Comparison of ENCODE assay signal across 20 cellular contexts in the genomic region with DNA sequence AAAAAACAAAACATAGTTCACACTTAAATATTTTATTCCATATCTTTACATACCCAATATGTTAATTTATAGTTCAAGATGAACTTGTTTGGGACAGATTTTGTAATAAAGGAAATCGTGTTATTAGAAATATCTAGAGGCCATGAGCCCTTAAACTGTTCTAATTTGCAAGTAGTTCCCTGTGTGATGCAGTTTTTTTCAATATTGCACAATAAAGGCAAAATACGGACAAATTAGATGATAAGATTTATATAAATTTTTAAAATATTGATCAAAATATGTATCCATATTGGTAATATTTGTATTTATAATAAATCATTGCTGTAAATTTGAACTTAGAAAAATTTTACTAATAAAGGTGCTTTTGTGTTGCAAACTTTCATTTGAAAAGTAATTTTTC. TPM values are rescaled to one million over a fixed set of nuclear protein-coding genes. Genes with fewer than 3 reads are reported as not detected.
DNase-seq lines count a peak whose midpoint lies in the region; ATAC-seq, FAIRE-seq and TF ChIP-seq lines count a peak whose summit lies in the region.
"Had no signal": no experiment of that assay in that cellular context is flagged by ENCODE, and none has a peak within 500 bp of the region (broad histone marks: within the 10 kb centered on the region; RNA-seq: fewer than 3 reads in every experiment).

No MANE protein-coding gene starts in this region.

- FAIRE-seq in K562 (lab: Jason Lieb, UNC), result no peak
- FAIRE-seq: D721Med, G401.6, GM12891, HTR-8/SVneo had no signal

- ATAC-seq in natural killer cell, result no peak
- no peak for ATAC-seq in natural killer cell treated with Interleukin-12 subunit alpha and Interleukin-12 subunit beta and Interleukin-15 and Interleukin-18, amount 100 ng/mL, for 72 hours
- ATAC-seq in K562, result no peak
- ATAC-seq in GM19463 (IDR thresholded peaks at IDR 0.05; ENCODE audit: unreplicated experiment), result no peak
- ATAC-seq: CD8-positive, alpha-beta T cell had no signal

- CTCF ChIA-PET in K562 (lab: Yijun Ruan, JAX; ENCODE audit: low intra/inter-chr PET ratio), result no interaction called here
- CTCF ChIA-PET in activated CD4-positive, alpha-beta memory T cell treated with anti-CD3 and anti-CD28 coated beads, Interleukin-2, amount 10 ng/mL, durations not matched to agents 7 days and 5 days (lab: Charles Lee), result interaction anchor here (0.6 kb wide), 1 partner anchor 638 kb away, joined by 3 read pairs; no protein-coding TSS in a partner anchor

- DNase-seq in natural killer cell (no peak), K562 (ENCODE audit: extremely low read depth in 1 of 4, low spot score in 3 of 4) (no peak), SW480 (ENCODE audit: low spot score) (no peak)
- no peak for DNase-seq in natural killer cell treated with Interleukin-12 subunit alpha and Interleukin-12 subunit beta and Interleukin-15 and Interleukin-18, amount 100 ng/mL, for 72 hours (ENCODE audit: low spot score)
- no peak for DNase-seq in activated CD4-positive, alpha-beta memory T cell treated with anti-CD3 and anti-CD28 coated beads, Interleukin-2, amount 10 ng/mL, durations not matched to agents 7 days and 5 days
- DNase-seq: C1 segment of cervical spinal cord; CD8-positive, alpha-beta T cell; COR-L47; DMS153; DMS79 treated with DMSO at 0.1 percent for 48 hours; EL; HCEC 1CT; HFFc6 had no signal

- no peak overlapping the region for H3K4me3 Mint-ChIP-seq in natural killer cell
- no peak overlapping the region for H3K4me3 Mint-ChIP-seq in natural killer cell treated with Interleukin-12 subunit alpha and Interleukin-12 subunit beta and Interleukin-15 and Interleukin-18, amount 100 ng/mL, for 72 hours
- no peak overlapping the region for H3K4me3 Mint-ChIP-seq in activated CD4-positive, alpha-beta memory T cell treated with anti-CD3 and anti-CD28 coated beads, Interleukin-2, amount 10 ng/mL, durations not matched to agents 7 days and 5 days
- H3K4me3 Mint-ChIP-seq: B cell; CD8-positive, alpha-beta T cell; HFFc6 had no signal

- no peak for TF ChIP-seq EP300 in K562 (IDR thresholded peaks at IDR 0.05; ENCODE audit: low read length)

- no peaks in the 10 kb centered on the region for H3K9me1 ChIP-seq in K562 (ENCODE audit: control insufficient read depth, insufficient read depth, low read length)

- H3K4me3 ChIP-seq in K562 (no peak overlapping the region), skeletal muscle satellite cell (ENCODE audit: low read length) (no peak overlapping the region)

- peaks cover 18% of the 10 kb centered on the region for H3K36me3 Mint-ChIP-seq in natural killer cell
- peaks cover 19% of the 10 kb centered on the region for H3K36me3 Mint-ChIP-seq in natural killer cell treated with Interleukin-12 subunit alpha and Interleukin-12 subunit beta and Interleukin-15 and Interleukin-18, amount 100 ng/mL, for 72 hours
- H3K36me3 Mint-ChIP-seq in activated CD4-positive, alpha-beta memory T cell treated with anti-CD3 and anti-CD28 coated beads, Interleukin-2, amount 10 ng/mL, durations not matched to agents 7 days and 5 days (ENCODE audit: low read depth), result peaks cover 46% of the 10 kb centered on the region

- peaks cover 75 to 77% of the 10 kb centered on the region in 2 donors for H3K4me1 Mint-ChIP-seq in natural killer cell
- peaks cover 55 to 65% of the 10 kb centered on the region in 2 donors for H3K4me1 Mint-ChIP-seq in natural killer cell treated with Interleukin-12 subunit alpha and Interleukin-12 subunit beta and Interleukin-15 and Interleukin-18, amount 100 ng/mL, for 72 hours (ENCODE audit: low read depth in 2 of 2)
- peaks cover 30% of the 10 kb centered on the region for H3K4me1 Mint-ChIP-seq in activated CD4-positive, alpha-beta memory T cell treated with anti-CD3 and anti-CD28 coated beads, Interleukin-2, amount 10 ng/mL, durations not matched to agents 7 days and 5 days

- no peaks in the 10 kb centered on the region for H3K27me3 Mint-ChIP-seq in natural killer cell (ENCODE audit: low read depth in 2 of 2)
- H3K27me3 Mint-ChIP-seq in natural killer cell treated with Interleukin-12 subunit alpha and Interleukin-12 subunit beta and Interleukin-15 and Interleukin-18, amount 100 ng/mL, for 72 hours, result no peaks in the 10 kb centered on the region
- H3K27me3 Mint-ChIP-seq in activated CD4-positive, alpha-beta memory T cell treated with anti-CD3 and anti-CD28 coated beads, Interleukin-2, amount 10 ng/mL, durations not matched to agents 7 days and 5 days, result no peaks in the 10 kb centered on the region
- H3K27me3 Mint-ChIP-seq: B cell had no signal

- H3K36me3 ChIP-seq in K562 (ENCODE audit: control insufficient read depth, insufficient read depth, low read length), result peaks cover 44% of the 10 kb centered on the region
- peaks cover 37% of the 10 kb centered on the region for H3K36me3 ChIP-seq in skeletal muscle satellite cell (ENCODE audit: insufficient read depth, low read length)

- no TSS peak for BruUV-seq in K562 (replicated peaks; lab: Mats Ljungman, UMichigan)

- H3K9ac ChIP-seq in K562 (ENCODE audit: insufficient read depth in 1 of 2, low read depth in 2 of 2, low read length in 2 of 2), result no peak overlapping the region
- no peak overlapping the region for H3K9ac ChIP-seq in skeletal muscle satellite cell (ENCODE audit: low read depth, low read length)

- WGBS in K562 (ENCODE audit: insufficient coverage, low coverage, missing lambda C conversion rate), result 88% methylated on average over 2 of the region's 2 CpGs

- POLR2A ChIA-PET in K562 (lab: Yijun Ruan, JAX), result interaction anchor here (1.6 kb wide), 1 partner anchor 24 kb away, joined by 3 read pairs; a partner anchor contains a TSS
- POLR2A ChIA-PET in activated CD4-positive, alpha-beta memory T cell treated with anti-CD3 and anti-CD28 coated beads, Interleukin-2, amount 10 ng/mL, durations not matched to agents 7 days and 5 days (lab: Charles Lee), result interaction anchor here (2.9 kb wide), 1 partner anchor 22 kb away, joined by 20 read pairs; a partner anchor contains a TSS

- no peaks in the 10 kb centered on the region; a peak in 2 of 5 replicates for H3K4me1 ChIP-seq in K562 (replicated peaks in 1 of 2; ENCODE audit: control insufficient read depth in 2 of 2, insufficient read depth in 2 of 2, low read length in 2 of 2)
- H3K4me1 ChIP-seq in skeletal muscle satellite cell (ENCODE audit: control insufficient read depth, insufficient read depth, low read length), result peaks cover 46% of the 10 kb centered on the region

- H3K9me3 ChIP-seq in K562 (replicated peaks; ENCODE audit: control insufficient read depth, insufficient read depth, low read depth, low read length), result no peaks in the 10 kb centered on the region
- no peaks in the 10 kb centered on the region for H3K9me3 ChIP-seq in skeletal muscle satellite cell (replicated peaks; ENCODE audit: low read length)

- TF ChIP-seq RAD21 in K562 (CRISPR knock-in tag; conservative IDR thresholded peaks at IDR 0.05 in 1 of 2, IDR thresholded peaks at IDR 0.05 in 1 of 2), result no peak

- peaks cover 55% of the 10 kb centered on the region for H3K79me2 ChIP-seq in K562 (ENCODE audit: control insufficient read depth, insufficient read depth, low read length)

- H3K27me3 ChIP-seq in K562 (ENCODE audit: control insufficient read depth in 2 of 2, insufficient read depth in 2 of 2, low read length in 2 of 2) (no peaks in the 10 kb centered on the region), skeletal muscle satellite cell (ENCODE audit: control insufficient read depth, insufficient read depth, low read length) (no peaks in the 10 kb centered on the region)

- TF ChIP-seq POLR2A in K562 (conservative IDR thresholded peaks at IDR 0.05), result no peak

- intact Hi-C loops in natural killer cell (cut with micrococcal nuclease), result no loop called here
- intact Hi-C loops in K562 (cut with micrococcal nuclease), result no loop called here

- peaks cover 35% of the 10 kb centered on the region for H4K20me1 ChIP-seq in K562 (replicated peaks; ENCODE audit: control insufficient read depth, insufficient read depth, low read length)

- in situ Hi-C loops in K562 (cut with MboI), result no loop called here

- no peak overlapping the region for H3K27ac ChIP-seq in K562 (ENCODE audit: extremely low read depth, low read depth, low read length)

- H3K4me2 ChIP-seq in K562 (ENCODE audit: insufficient read depth, low read length) (no peak overlapping the region), skeletal muscle satellite cell (ENCODE audit: low read length) (peak overlapping the region; percentile 50)

- no peak overlapping the region for H2AFZ ChIP-seq in K562 (ENCODE audit: low read depth, low read length)

- peak overlapping the region; percentile 13 to 67 for H3K27ac Mint-ChIP-seq in natural killer cell
- no peak overlapping the region for H3K27ac Mint-ChIP-seq in natural killer cell treated with Interleukin-12 subunit alpha and Interleukin-12 subunit beta and Interleukin-15 and Interleukin-18, amount 100 ng/mL, for 72 hours
- H3K27ac Mint-ChIP-seq in activated CD4-positive, alpha-beta memory T cell treated with anti-CD3 and anti-CD28 coated beads, Interleukin-2, amount 10 ng/mL, durations not matched to agents 7 days and 5 days, result no peak overlapping the region
- H3K27ac Mint-ChIP-seq: B cell had no signal

- TF ChIP-seq CTCF in natural killer cell (IDR thresholded peaks at IDR 0.05) (no peak), K562 (IDR thresholded peaks at IDR 0.05 in 2 of 3, conservative IDR thresholded peaks at IDR 0.05 in 1 of 3; ENCODE audit: insufficient read depth in 2 of 3, low read depth in 1 of 3, low read length in 3 of 3) (no peak)

- H3K9me3 Mint-ChIP-seq in natural killer cell, result no peaks in the 10 kb centered on the region
- H3K9me3 Mint-ChIP-seq in natural killer cell treated with Interleukin-12 subunit alpha and Interleukin-12 subunit beta and Interleukin-15 and Interleukin-18, amount 100 ng/mL, for 72 hours, result no peaks in the 10 kb centered on the region
- no peaks in the 10 kb centered on the region for H3K9me3 Mint-ChIP-seq in activated CD4-positive, alpha-beta memory T cell treated with anti-CD3 and anti-CD28 coated beads, Interleukin-2, amount 10 ng/mL, durations not matched to agents 7 days and 5 days
- H3K9me3 Mint-ChIP-seq: CD8-positive, alpha-beta T cell; HFFc6 had no signal

RNA-seq across cellular contexts. Expression of a gene that starts 23.8 kb away (rescaled TPM):
- total RNA-seq in natural killer cell (100 to 1,000 TPM; 213 to 258 (median 230) TPM), K562 (2014; rRNA removed) (164 and 193 TPM in 2 replicates), K562 (2014; rRNA removed; fragmentation: Illumina TruSeq; extraction: Trizol) (154 and 156 TPM in 2 replicates), K562 (2015; rRNA removed; fragmentation: Illumina TruSeq; extraction: Trizol) (189 and 192 TPM in 2 replicates), K562 (2021) (153 and 158 TPM in 2 replicates)
- 100 to 1,000 TPM; 140 to 155 TPM for total RNA-seq in natural killer cell treated with Interleukin-12 subunit alpha and Interleukin-12 subunit beta and Interleukin-15 and Interleukin-18, amount 100 ng/mL, for 72 hours
- 283 TPM in 2 replicates for total RNA-seq in K562 (2011; cell fraction: chromatin; rRNA removed; ENCODE audit: low replicate concordance)
- 151 and 154 TPM in 2 replicates for total RNA-seq in K562 (2011; cell fraction: nucleolus; rRNA removed)
- 151 and 175 TPM in 2 replicates for total RNA-seq in K562 (2011; cell fraction: nucleoplasm; rRNA removed)
- polyA plus RNA-seq in K562 (2011; rRNA removed) (193 and 203 TPM in 2 replicates), K562 (2014; fragmentation: Illumina TruSeq; extraction: Trizol) (154 and 159 TPM in 2 replicates), K562 (2014; fragmentation: Nextera tagmentation; extraction: Ambion mirVana) (10 to 100 TPM; 44.3 to 51.8 TPM), K562 (2014; rRNA removed) (100 and 126 TPM in 2 replicates)
- polyA plus RNA-seq in K562 (2011; cell fraction: cytosol; rRNA removed), result 235 and 318 TPM in 2 replicates
- 311 and 383 TPM in 2 replicates for polyA plus RNA-seq in K562 (2011; cell fraction: nucleus; rRNA removed)
- 111 and 162 TPM in 2 replicates for polyA plus RNA-seq in K562 (2012)
- polyA minus RNA-seq in K562 (2011; rRNA and poly(A)+ RNA removed), result 822 and 1,105 TPM in 2 replicates
- polyA minus RNA-seq in K562 (2011; cell fraction: cytosol; rRNA and poly(A)+ RNA removed), result 157 and 240 TPM in 2 replicates
- polyA minus RNA-seq in K562 (2011; cell fraction: nucleus; rRNA and poly(A)+ RNA removed), result 156 and 245 TPM in 2 replicates
- 552 and 606 TPM in 2 replicates for total RNA-seq in skeletal muscle satellite cell (2012; rRNA removed)
- total RNA-seq in activated CD4-positive, alpha-beta memory T cell treated with anti-CD3 and anti-CD28 coated beads, Interleukin-2, amount 10 ng/mL, durations not matched to agents 7 days and 5 days, result 100 to 1,000 TPM; 134 to 151 TPM

Comparison
In these comparisons a context has a peak if more than half of its experiments do, and no peak if none do; other contexts are left out.
1. H3K27ac Mint-ChIP-seq: peak in natural killer cell (2 of 2); none in natural killer cell treated with Interleukin-12 subunit alpha and Interleukin-12 subunit beta and Interleukin-15 and Interleukin-18, amount 100 ng/mL, for 72 hours (0 of 2) and activated CD4-positive, alpha-beta memory T cell treated with anti-CD3 and anti-CD28 coated beads, Interleukin-2, amount 10 ng/mL, durations not matched to agents 7 days and 5 days (single experiment).